Comparison of ENCODE assay signal across 3 cellular contexts in genomic region chr6:27644528-27644927, GRCh38.
TF ChIP-seq lines count a peak whose summit lies in the region.

No MANE protein-coding gene starts in this region.

TF ChIP-seq in HepG2, 621 proteins besides CTCF, POLR2A, EP300 and RAD21:
- no peak for TF ChIP-seq ZXDC (CRISPR knock-in tag; IDR thresholded peaks at IDR 0.05)
- no peak for TF ChIP-seq JUNB (CRISPR knock-in tag; IDR thresholded peaks at IDR 0.05; ENCODE audit: borderline replicate concordance)
- no peak for TF ChIP-seq KDM6A (CRISPR knock-in tag; IDR thresholded peaks at IDR 0.05; ENCODE audit: low read depth)
- TF ChIP-seq PHF20 (CRISPR knock-in tag; IDR thresholded peaks at IDR 0.05), result no peak
- no peak for TF ChIP-seq ZNF34 (CRISPR knock-in tag; IDR thresholded peaks at IDR 0.05; ENCODE audit: borderline replicate concordance)
- TF ChIP-seq SNAPC5 (CRISPR knock-in tag; IDR thresholded peaks at IDR 0.05; ENCODE audit: borderline replicate concordance), result no peak

TF ChIP-seq in HEK293, 187 proteins besides CTCF, POLR2A, EP300 and RAD21 (continued from another document):
- peak; percentile 56; the same call in 1 of the 2 replicates for TF ChIP-seq EGR2 (tag by site-specific recombination; IDR thresholded peaks at IDR 0.05; ENCODE audit: low read depth)

TF ChIP-seq in K562, 482 proteins besides CTCF, POLR2A, EP300 and RAD21:
- TF ChIP-seq FIP1L1 (IDR thresholded peaks at IDR 0.05; ENCODE audit: low read depth, low read length, poor library complexity, severe bottlenecking) (no peak), HMBOX1 (IDR thresholded peaks at IDR 0.05) (peak; percentile 39; the same call in 1 of the 2 replicates), PREB (CRISPR knock-in tag; IDR thresholded peaks at IDR 0.05) (peak; percentile 22; the same call in 1 of the 2 replicates)
